In genomic region chr5:68431601-68432337, GRCh38 we compare ENCODE assay signal across 22 cellular contexts.
DNase-seq lines count a peak whose midpoint lies in the region; ATAC-seq, FAIRE-seq and TF ChIP-seq lines count a peak whose summit lies in the region.
"Had no signal": no experiment of that assay in that cellular context is flagged by ENCODE, and none has a peak within 500 bp of the region (broad histone marks: within the 10 kb centered on the region; RNA-seq: fewer than 3 reads in every experiment).

No MANE protein-coding gene starts in this region.

- H3K9ac ChIP-seq in GM12878 (ENCODE audit: control insufficient read depth, insufficient read depth, low read length): no peak overlapping the region
- no peak overlapping the region for H3K9ac ChIP-seq in smooth muscle cell (ENCODE audit: low read depth)

- peak overlapping the region; percentile 46; the same call in 1 of the 2 replicates for H3K4me2 ChIP-seq in GM12878 (ENCODE audit: control insufficient read depth, insufficient read depth)
- H3K4me2 ChIP-seq in smooth muscle cell: no peak overlapping the region

- H3K9me3 ChIP-seq in GM12878 (replicated peaks; ENCODE audit: control insufficient read depth, insufficient read depth, low read length): peaks cover 1% of the 10 kb centered on the region; the same call in 2 of the 3 replicates
- H3K9me3 ChIP-seq in smooth muscle cell (replicated peaks; ENCODE audit: low read depth): no peaks in the 10 kb centered on the region
- H3K9me3 ChIP-seq: HAP-1, Peyer's patch had no signal

- H3K27ac ChIP-seq in GM12878 (ENCODE audit: control insufficient read depth, insufficient read depth) (no peak overlapping the region), smooth muscle cell (ENCODE audit: low read depth) (peak overlapping the region; percentile 62)
- H3K27ac ChIP-seq: HL-60, Peyer's patch had no signal

- no peaks in the 10 kb centered on the region for H4K20me1 ChIP-seq in GM12878 (ENCODE audit: control insufficient read depth, insufficient read depth)
- no peaks in the 10 kb centered on the region for H4K20me1 ChIP-seq in smooth muscle cell (ENCODE audit: low read depth)

- POLR2A ChIA-PET in GM12878 (lab: Charles Lee): interaction anchor here (0.6 to 7.4 kb wide), 4 partner anchors 13 to 1605 kb away, joined by 3 to 69 read pairs (median 6); no protein-coding TSS in a partner anchor

- DNase-seq in activated naive CD4-positive, alpha-beta T cell treated with anti-CD3 and anti-CD28 coated beads, Interleukin-2, amount 50 U/mL, for 16 hours: no peak
- DNase-seq in M059J (ENCODE audit: low read depth) (peak; percentile 66), GM12878 (ENCODE audit: low read depth, low spot score) (no peak), smooth muscle cell (lab: John Stamatoyannopoulos, UW; ENCODE audit: unreplicated experiment) (no peak), ACHN (no peak), islet precursor cell (no peak)
- DNase-seq in stimulated activated CD4-positive, alpha-beta T cell treated with anti-CD3 and anti-CD28 coated beads, Interleukin-4, amount 100 ng/mL, for 1 hour: no peak
- DNase-seq: EL; Kasumi-1; NCI-H1092 treated with DMSO at 0.1 percent for 48 hours; NCI-H146; NCI-H2029 treated with DMSO at 0.1 percent for 48 hours; NCI-H2171 treated with DMSO at 0.1 percent for 48 hours; NCI-H446 treated with DMSO at 0.1 percent for 48 hours; NCI-H69; NK-92 treated with Interleukin-12 subunit alpha and Interleukin-12 subunit beta, amount 100 ng/mL, for 24 hours; Peyer's patch had no signal

- H3K4me3 ChIP-seq in GM12878: no peak overlapping the region
- H3K4me3 ChIP-seq in smooth muscle cell: no peak overlapping the region
- H3K4me3 ChIP-seq: HAP-1, Peyer's patch had no signal

- RAD21 ChIA-PET in GM12878 (lab: Charles Lee; ENCODE audit: unreplicated experiment): interaction anchor here (0.6 to 14.5 kb wide), 16 partner anchors 15 to 147 kb away, joined by 3 to 190 read pairs (median 4); no protein-coding TSS in a partner anchor

- peaks cover 60% of the 10 kb centered on the region for H3K4me1 Mint-ChIP-seq in activated naive CD4-positive, alpha-beta T cell treated with anti-CD3 and anti-CD28 coated beads, Interleukin-2, amount 50 U/mL, for 24 hours

- peak overlapping the region; percentile 57 for H3K27ac Mint-ChIP-seq in activated naive CD4-positive, alpha-beta T cell treated with anti-CD3 and anti-CD28 coated beads, Interleukin-2, amount 50 U/mL, for 24 hours

- no peak for ATAC-seq in GM12878

- no peaks in the 10 kb centered on the region for H3K27me3 Mint-ChIP-seq in activated naive CD4-positive, alpha-beta T cell treated with anti-CD3 and anti-CD28 coated beads, Interleukin-2, amount 50 U/mL, for 24 hours
- H3K27me3 Mint-ChIP-seq: CD4-positive, alpha-beta T cell had no signal

- no peak for TF ChIP-seq RAD21 in GM12878 (IDR thresholded peaks at IDR 0.05; ENCODE audit: insufficient read depth, low read depth, low read length)

- H3K79me2 ChIP-seq in GM12878 (ENCODE audit: control insufficient read depth, insufficient read depth, low read length) (no peaks in the 10 kb centered on the region; the same call in 1 of the 2 replicates), smooth muscle cell (ENCODE audit: low read depth) (no peaks in the 10 kb centered on the region)

- 86% methylated on average over 6 of the region's 6 CpGs for WGBS in GM12878 (ENCODE audit: insufficient coverage, insufficient replicate concordance, low lambda C conversion rate, missing lambda C conversion rate)
- WGBS in smooth muscle cell (ENCODE audit: low lambda C conversion rate): 81% methylated on average over 6 of the region's 6 CpGs

- no peak overlapping the region for H3K4me3 Mint-ChIP-seq in activated naive CD4-positive, alpha-beta T cell treated with anti-CD3 and anti-CD28 coated beads, Interleukin-2, amount 50 U/mL, for 24 hours
- H3K4me3 Mint-ChIP-seq: CD4-positive, alpha-beta T cell had no signal

- no peaks in the 10 kb centered on the region for H3K36me3 Mint-ChIP-seq in activated naive CD4-positive, alpha-beta T cell treated with anti-CD3 and anti-CD28 coated beads, Interleukin-2, amount 50 U/mL, for 24 hours

- CTCF ChIA-PET in GM12878 (lab: Yijun Ruan, JAX): interaction anchor here (0.7 to 11.5 kb wide), 6 partner anchors 14 to 145 kb away, joined by 3 to 97 read pairs (median 11); no protein-coding TSS in a partner anchor

- TF ChIP-seq CTCF in GM12878 (IDR thresholded peaks at IDR 0.05 in 2 of 3, conservative IDR thresholded peaks at IDR 0.05 in 1 of 3; ENCODE audit: control insufficient read depth in 2 of 3, extremely low read depth in 1 of 3, insufficient read depth in 1 of 3, low read depth in 3 of 3, low read length in 3 of 3) (no peak), smooth muscle cell (IDR thresholded peaks at IDR 0.05; ENCODE audit: borderline replicate concordance, insufficient read depth, poor library complexity, severe bottlenecking) (no peak)

- SMC1A ChIA-PET in GM12878 (lab: Charles Lee; ENCODE audit: uncharacterized antibody, unreplicated experiment): interaction anchor here (0.9 to 11.8 kb wide), 20 partner anchors 12 to 145 kb away, joined by 3 to 266 read pairs (median 6); no protein-coding TSS in a partner anchor

- H3F3A ChIP-seq in smooth muscle cell (ENCODE audit: low read depth): peaks cover 8% of the 10 kb centered on the region

- no peaks in the 10 kb centered on the region for H3K27me3 ChIP-seq in GM12878 (replicated peaks in 1 of 2; ENCODE audit: control insufficient read depth in 2 of 2, insufficient read depth in 2 of 2, low read length in 1 of 2)
- H3K27me3 ChIP-seq in smooth muscle cell (ENCODE audit: low read depth): no peaks in the 10 kb centered on the region
- H3K27me3 ChIP-seq: Peyer's patch had no signal

- intact Hi-C loops in GM12878 (cut with micrococcal nuclease; ENCODE audit: unreplicated experiment): no loop called here

- no peaks in the 10 kb centered on the region for H3K36me3 ChIP-seq in GM12878 (ENCODE audit: control insufficient read depth in 2 of 2, insufficient read depth in 2 of 2, low read length in 1 of 2)
- H3K36me3 ChIP-seq in smooth muscle cell (ENCODE audit: low read depth): no peaks in the 10 kb centered on the region
- H3K36me3 ChIP-seq: HAP-1, Peyer's patch had no signal

- no peak for TF ChIP-seq POLR2A in GM12878 (IDR thresholded peaks at IDR 0.05; ENCODE audit: low read depth, low read length)

- no TSS peak for BruUV-seq in GM12878 (replicated peaks; lab: Mats Ljungman, UMichigan)

- FAIRE-seq in GM12878 (lab: Jason Lieb, UNC): no peak
- FAIRE-seq: GM18507 had no signal

- no peak for TF ChIP-seq EP300 in GM12878 (IDR thresholded peaks at IDR 0.05; ENCODE audit: borderline replicate concordance in 1 of 2, control insufficient read depth in 1 of 2, low read depth in 2 of 2, low read length in 2 of 2)

- H2AFZ ChIP-seq in GM12878 (ENCODE audit: control insufficient read depth, low read depth, low read length): no peak overlapping the region
- no peak overlapping the region for H2AFZ ChIP-seq in smooth muscle cell (ENCODE audit: low read depth)

- H3K4me1 ChIP-seq in GM12878 (ENCODE audit: control insufficient read depth, insufficient read depth, low read length): peaks cover 55% of the 10 kb centered on the region
- no peaks in the 10 kb centered on the region for H3K4me1 ChIP-seq in smooth muscle cell (ENCODE audit: low read depth)
- H3K4me1 ChIP-seq: HAP-1 had no signal

- H3K9me3 Mint-ChIP-seq in activated naive CD4-positive, alpha-beta T cell treated with anti-CD3 and anti-CD28 coated beads, Interleukin-2, amount 50 U/mL, for 24 hours: no peaks in the 10 kb centered on the region
- H3K9me3 Mint-ChIP-seq: CD4-positive, alpha-beta T cell had no signal

- in situ Hi-C loops in GM12878 (cut with MboI) (no loop called here), ACHN (cut with HindIII; ENCODE audit: low pct_ligation_motif_present, low pct_unique_long_range_greater_than_20kb, low sequenced_read_pairs) (no loop called here)

TF ChIP-seq in GM12878, 131 proteins besides CTCF, POLR2A, EP300 and RAD21:
- TF ChIP-seq NBN (IDR thresholded peaks at IDR 0.05): no peak
- no peak for TF ChIP-seq STAT3 (IDR thresholded peaks at IDR 0.05; ENCODE audit: low read depth, low read length)
- no peak for TF ChIP-seq ATF3 (IDR thresholded peaks at IDR 0.05; ENCODE audit: borderline replicate concordance, extremely low read depth, low read depth, low read length)
- no peak for TF ChIP-seq NKRF (conservative IDR thresholded peaks at IDR 0.05)
- TF ChIP-seq KLF5 (IDR thresholded peaks at IDR 0.05; ENCODE audit: partially characterized antibody): no peak
- TF ChIP-seq ZNF207 (IDR thresholded peaks at IDR 0.05; ENCODE audit: borderline replicate concordance): no peak
- no peak for TF ChIP-seq USF2 (IDR thresholded peaks at IDR 0.05; ENCODE audit: borderline replicate concordance, low read depth, low read length)
TF ChIP-seq in GM12878: peak in this region for 0.
